18 cellular contexts compared by ENCODE assay signal in genomic region chr10:28548781-28549498, GRCh38. TPM values are rescaled to one million over a fixed set of nuclear protein-coding genes. Genes with fewer than 3 reads are reported as not detected.
DNase-seq lines count a peak whose midpoint lies in the region; ATAC-seq and TF ChIP-seq lines count a peak whose summit lies in the region.
"Had no signal": no experiment of that assay in that cellular context is flagged by ENCODE, and none has a peak within 500 bp of the region (broad histone marks: within the 10 kb centered on the region; RNA-seq: fewer than 3 reads in every experiment).

No MANE protein-coding gene starts in this region.

- H3K4me1 ChIP-seq in HEK293 (ENCODE audit: control insufficient read depth, insufficient read depth, low read length) (peaks cover 15% of the 10 kb centered on the region), urinary bladder (ENCODE audit: insufficient read depth) (no peaks in the 10 kb centered on the region), gastrocnemius medialis (peaks cover 48 to 56% of the 10 kb centered on the region in 2 donors)

- in situ Hi-C loops in gastrocnemius medialis (cut with MboI; ENCODE audit: low sequenced_read_pairs in 4 of 4): no loop called here

- ATAC-seq in activated naive CD8-positive, alpha-beta T cell treated with anti-CD3 and anti-CD28 coated beads, Interleukin-2, amount 50 U/mL, for 24 hours: no peak
- no peak for ATAC-seq in gastrocnemius medialis

- peaks cover 80% of the 10 kb centered on the region for H3K4me1 Mint-ChIP-seq in activated naive CD8-positive, alpha-beta T cell (ENCODE audit: low read depth)
- H3K4me1 Mint-ChIP-seq in activated naive CD8-positive, alpha-beta T cell treated with anti-CD3 and anti-CD28 coated beads, Interleukin-2, amount 50 U/mL, for 24 hours: peaks cover 71% of the 10 kb centered on the region
- peaks cover 78 to 98% of the 10 kb centered on the region in 2 donors for H3K4me1 Mint-ChIP-seq in immature natural killer cell

- no peaks in the 10 kb centered on the region for H3K27me3 ChIP-seq in gastrocnemius medialis
- H3K27me3 ChIP-seq: neutrophil, suprapubic skin had no signal

- H3K4me3 Mint-ChIP-seq in activated naive CD8-positive, alpha-beta T cell: peak overlapping the region; percentile 1
- H3K4me3 Mint-ChIP-seq in activated naive CD8-positive, alpha-beta T cell treated with anti-CD3 and anti-CD28 coated beads, Interleukin-2, amount 50 U/mL, for 24 hours: no peak overlapping the region
- H3K4me3 Mint-ChIP-seq in immature natural killer cell: peak overlapping the region in 1 of 5 donors; percentile 27

- peak overlapping the region; percentile 24 for H3K27ac Mint-ChIP-seq in activated naive CD8-positive, alpha-beta T cell
- H3K27ac Mint-ChIP-seq in activated naive CD8-positive, alpha-beta T cell treated with anti-CD3 and anti-CD28 coated beads, Interleukin-2, amount 50 U/mL, for 24 hours: no peak overlapping the region
- H3K27ac Mint-ChIP-seq in immature natural killer cell: peak overlapping the region in 5 of 6 donors; percentile 22 to 74 (median 47)

- 83% methylated on average over 2 of the region's 2 CpGs for WGBS in urinary bladder

- no peak for DNase-seq in activated naive CD8-positive, alpha-beta T cell treated with anti-CD3 and anti-CD28 coated beads, Interleukin-2, amount 50 U/mL, for 24 hours
- DNase-seq in immature natural killer cell (no peak), gastrocnemius medialis (no peak), NCI-H524 treated with DMSO at 0.1 percent for 48 hours (lab: John Stamatoyannopoulos, UW) (no peak)
- DNase-seq: activated effector memory CD4-positive, alpha-beta T cell treated with anti-CD3 and anti-CD28 coated beads, Interleukin-2, amount 50 U/mL, for 16 hours; anterior cingulate cortex; head of caudate nucleus; left ventricle myocardium inferior; NCI-H1436 treated with DMSO at 0.1 percent for 48 hours; NCI-H2171; NCI-H69; Right ventricle myocardium superior; T-helper 1 cell had no signal

- TF ChIP-seq CTCF in HEK293 (tag by site-specific recombination; IDR thresholded peaks at IDR 0.05) (no peak), gastrocnemius medialis (IDR thresholded peaks at IDR 0.05 in 4 of 5, conservative IDR thresholded peaks at IDR 0.05 in 1 of 5) (no peak)

- CTCF ChIA-PET in HEK293 (lab: Yijun Ruan, JAX): interaction anchor here (0.6 to 0.7 kb wide), 2 partner anchors 147 to 1925 kb away, joined by 3 to 4 read pairs; no protein-coding TSS in a partner anchor

- H3K9me3 ChIP-seq in HEK293 (ENCODE audit: control insufficient read depth, insufficient read depth, low read depth, low read length) (no peaks in the 10 kb centered on the region), gastrocnemius medialis (no peaks in the 10 kb centered on the region)
- H3K9me3 ChIP-seq: left ventricle myocardium inferior, neutrophil, suprapubic skin had no signal

- H3K36me3 Mint-ChIP-seq in activated naive CD8-positive, alpha-beta T cell: peaks cover 15% of the 10 kb centered on the region
- peaks cover 57% of the 10 kb centered on the region for H3K36me3 Mint-ChIP-seq in activated naive CD8-positive, alpha-beta T cell treated with anti-CD3 and anti-CD28 coated beads, Interleukin-2, amount 50 U/mL, for 24 hours (ENCODE audit: low read depth)
- peaks cover 7 to 20% (median 10%) of the 10 kb centered on the region in 3 donors for H3K36me3 Mint-ChIP-seq in immature natural killer cell

- no peak for TF ChIP-seq POLR2A in gastrocnemius medialis (IDR thresholded peaks at IDR 0.05)

- H3K27ac ChIP-seq in HEK293 (ENCODE audit: extremely low read depth, low read depth, low read length): no peak overlapping the region
- peak overlapping the region; percentile 23 for H3K27ac ChIP-seq in urinary bladder (ENCODE audit: low read depth)
- H3K27ac ChIP-seq in gastrocnemius medialis: no peak overlapping the region
- H3K27ac ChIP-seq: left ventricle myocardium inferior, neutrophil, suprapubic skin had no signal

- intact Hi-C loops in gastrocnemius medialis (cut with DNase I; ENCODE audit: low total_unique reads): no loop called here

- H3K36me3 ChIP-seq in HEK293 (ENCODE audit: control insufficient read depth in 2 of 2, insufficient read depth in 1 of 2, low read length in 2 of 2): peaks cover 74 to 77% of the 10 kb centered on the region in 2 experiments
- peaks cover 3% of the 10 kb centered on the region for H3K36me3 ChIP-seq in urinary bladder (ENCODE audit: insufficient read depth)
- peaks cover 0 to 17% of the 10 kb centered on the region in 2 donors for H3K36me3 ChIP-seq in gastrocnemius medialis

- no peaks in the 10 kb centered on the region for H3K9me3 Mint-ChIP-seq in activated naive CD8-positive, alpha-beta T cell (ENCODE audit: low read depth)
- no peaks in the 10 kb centered on the region for H3K9me3 Mint-ChIP-seq in activated naive CD8-positive, alpha-beta T cell treated with anti-CD3 and anti-CD28 coated beads, Interleukin-2, amount 50 U/mL, for 24 hours
- no peaks in the 10 kb centered on the region for H3K9me3 Mint-ChIP-seq in immature natural killer cell

- no peaks in the 10 kb centered on the region for H3K27me3 Mint-ChIP-seq in activated naive CD8-positive, alpha-beta T cell
- H3K27me3 Mint-ChIP-seq in activated naive CD8-positive, alpha-beta T cell treated with anti-CD3 and anti-CD28 coated beads, Interleukin-2, amount 50 U/mL, for 24 hours: no peaks in the 10 kb centered on the region
- H3K27me3 Mint-ChIP-seq in immature natural killer cell (ENCODE audit: low read depth in 3 of 3): no peaks in the 10 kb centered on the region

- H3K4me3 ChIP-seq in HEK293 (ENCODE audit: low read depth, low read length) (no peak overlapping the region), urinary bladder (ENCODE audit: low read depth, low read length) (no peak overlapping the region), gastrocnemius medialis (no peak overlapping the region)
- H3K4me3 ChIP-seq: left ventricle myocardium inferior, suprapubic skin had no signal

- POLR2A ChIA-PET in HEK293 (lab: Yijun Ruan, JAX): no interaction called here

TF ChIP-seq in HEK293, 187 proteins besides CTCF, POLR2A, EP300 and RAD21:
- TF ChIP-seq ZBTB21 (tag by site-specific recombination; IDR thresholded peaks at IDR 0.05) (no peak), ZSCAN23 (tag by site-specific recombination; IDR thresholded peaks at IDR 0.05) (no peak), GLIS1 (tag by site-specific recombination; IDR thresholded peaks at IDR 0.05) (0 out of 2 replicates have a peak, but pooled peaks have one; percentile 16), ZNF362 (tag by site-specific recombination; IDR thresholded peaks at IDR 0.05) (peak; percentile 12; the same call in 1 of the 2 replicates)

RNA-seq across cellular contexts. Expression of gene WAC, which starts 16.0 kb away (rescaled TPM):
- polyA plus RNA-seq in immature natural killer cell (100 to 1,000 TPM in 1 of 3 donors, 10 to 100 TPM in 2; 55.8 to 105 (median 62.7) TPM), urinary bladder (79.5 TPM)
- total RNA-seq in urinary bladder (158 TPM), gastrocnemius medialis (10 to 100 TPM; 55.7 to 83.4 (median 69.6) TPM)
